ENCODE assay signal across 12 cellular contexts in the genomic region with DNA sequence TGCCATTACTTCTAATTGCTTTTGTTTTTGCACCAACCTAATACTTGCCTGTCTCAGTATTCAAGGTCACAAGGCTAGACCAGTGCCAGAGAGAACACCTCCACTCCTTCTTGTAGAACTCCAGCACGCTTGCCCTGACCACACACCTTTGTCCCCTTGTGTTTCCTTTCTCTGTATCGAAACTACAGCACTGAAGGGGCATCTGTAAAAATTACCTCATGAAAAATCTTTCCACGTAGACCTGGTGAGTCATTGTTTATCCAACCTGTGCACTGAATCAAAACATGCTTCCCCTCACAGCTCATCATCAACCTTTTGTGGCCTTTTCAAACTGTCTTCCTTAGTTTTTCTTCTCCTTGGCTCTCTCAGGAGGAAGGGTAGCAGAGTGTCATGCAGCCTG.
A peak's percentile ranks its signal among the peaks of the same experiment; 100 is the strongest.
DNase-seq lines count a peak whose midpoint lies in the region; ATAC-seq, FAIRE-seq and TF ChIP-seq lines count a peak whose summit lies in the region.
"Had no signal": no experiment of that assay in that cellular context is flagged by ENCODE, and none has a peak within 500 bp of the region (broad histone marks: within the 10 kb centered on the region; RNA-seq: fewer than 3 reads in every experiment).

No MANE protein-coding gene starts in this region.

- DNase-seq in ascending aorta (ENCODE audit: low spot score in 2 of 2): no peak
- DNase-seq in pancreas: no peak
- no peak for DNase-seq in NCI-H1417 treated with DMSO at 0.1 percent for 48 hours (lab: John Stamatoyannopoulos, UW)
- no peak for DNase-seq in anterior cingulate cortex (lab: John Stamatoyannopoulos, UW)
- DNase-seq in suprapubic skin (ENCODE audit: low spot score in 2 of 2): no peak
- DNase-seq: CD4-positive, alpha-beta memory T cell; colonic mucosa; NCI-H187 treated with DMSO at 0.1 percent for 48 hours; SK-N-SH had no signal

- no peak for FAIRE-seq in pancreas (lab: Jason Lieb, UNC)

- TF ChIP-seq EP300 in suprapubic skin (IDR thresholded peaks at IDR 0.05): no peak

- TF ChIP-seq CTCF in ascending aorta (IDR thresholded peaks at IDR 0.05) (no peak), pancreas (IDR thresholded peaks at IDR 0.05) (no peak), suprapubic skin (IDR thresholded peaks at IDR 0.05) (no peak)

- H3K36me3 ChIP-seq in ascending aorta (no peaks in the 10 kb centered on the region), pancreas (no peaks in the 10 kb centered on the region), suprapubic skin (no peaks in the 10 kb centered on the region)
- H3K36me3 ChIP-seq: colonic mucosa, esophagus muscularis mucosa had no signal

- no peaks in the 10 kb centered on the region for H3K27me3 ChIP-seq in ascending aorta
- H3K27me3 ChIP-seq in pancreas: no peaks in the 10 kb centered on the region
- H3K27me3 ChIP-seq in suprapubic skin: no peaks in the 10 kb centered on the region
- H3K27me3 ChIP-seq: colonic mucosa, esophagus muscularis mucosa had no signal

- H3K4me1 ChIP-seq in ascending aorta (peaks cover 0 to 27% of the 10 kb centered on the region in 2 donors), pancreas (peaks cover 0 to 4% (median 0%) of the 10 kb centered on the region in 3 donors), suprapubic skin (peaks cover 23% of the 10 kb centered on the region)
- H3K4me1 ChIP-seq: colonic mucosa had no signal

- intact Hi-C loops in ascending aorta (cut with DNase I): loop anchor here (5.0 to 10.0 kb wide), 2 partner anchors 170 to 447 kb away; no protein-coding TSS in a partner anchor
- intact Hi-C loops in pancreas (cut with DNase I): loop anchor here in 1 of 3 donors (10.0 kb wide), 1 partner anchor 240 kb away; no protein-coding TSS in a partner anchor

- WGBS in pancreas, 2 donors: 41 to 58% methylated on average over 3 of the region's 3 CpGs
- 80% methylated on average over 3 of the region's 3 CpGs for WGBS in suprapubic skin

- ATAC-seq in GM18519 (IDR thresholded peaks at IDR 0.05; ENCODE audit: low FRiP score, unreplicated experiment) (peak; percentile 38), HG02885 (IDR thresholded peaks at IDR 0.05; ENCODE audit: poor library complexity, unreplicated experiment) (peak; percentile 22), pancreas (peak; percentile 49 to 78 (median 73))

- TF ChIP-seq POLR2A in suprapubic skin (IDR thresholded peaks at IDR 0.05): no peak

- H3K9me3 ChIP-seq in ascending aorta (no peaks in the 10 kb centered on the region), pancreas (no peaks in the 10 kb centered on the region), suprapubic skin (no peaks in the 10 kb centered on the region)
- H3K9me3 ChIP-seq: colonic mucosa, esophagus muscularis mucosa, SK-N-SH had no signal

- H3K4me3 ChIP-seq in ascending aorta: no peak overlapping the region
- no peak overlapping the region for H3K4me3 ChIP-seq in pancreas
- no peak overlapping the region for H3K4me3 ChIP-seq in suprapubic skin
- H3K4me3 ChIP-seq: colonic mucosa, esophagus muscularis mucosa had no signal

- H3K27ac ChIP-seq in ascending aorta: peak overlapping the region; percentile 72 to 80
- H3K27ac ChIP-seq in pancreas: peak overlapping the region in 1 of 4 donors; percentile 25
- no peak overlapping the region for H3K27ac ChIP-seq in suprapubic skin
- H3K27ac ChIP-seq: colonic mucosa, esophagus muscularis mucosa had no signal

Comparison
In these comparisons a context has a peak if more than half of its experiments do, and no peak if none do; other contexts are left out.
1. ATAC-seq: peak in every context shown above with its lines; median percentile 73 in pancreas; 38 in GM18519; 22 in HG02885.